ENCODE assay signal across 2 cellular contexts in genomic region chr10:1061930-1062769, GRCh38.
TF ChIP-seq lines count a peak whose summit lies in the region.

No MANE protein-coding gene starts in this region.

TF ChIP-seq in liver, 16 proteins besides CTCF, POLR2A, EP300 and RAD21:
- peak; percentile 8 for TF ChIP-seq NR2F2 (IDR thresholded peaks at IDR 0.05)
- no peak for TF ChIP-seq JUND (IDR thresholded peaks at IDR 0.05)

TF ChIP-seq in HepG2, 621 proteins besides CTCF, POLR2A, EP300 and RAD21:
- TF ChIP-seq KLF16 (CRISPR knock-in tag; IDR thresholded peaks at IDR 0.05): no peak
- no peak for TF ChIP-seq WIZ (CRISPR knock-in tag; IDR thresholded peaks at IDR 0.05)
- TF ChIP-seq EHMT2 (IDR thresholded peaks at IDR 0.05; ENCODE audit: borderline replicate concordance, low read depth, low read length): no peak
- TF ChIP-seq ZNF337 (CRISPR knock-in tag; IDR thresholded peaks at IDR 0.05; ENCODE audit: borderline replicate concordance, low read depth): no peak
- no peak for TF ChIP-seq MLX (CRISPR knock-in tag; IDR thresholded peaks at IDR 0.05)
- no peak for TF ChIP-seq PAF1 (CRISPR knock-in tag; IDR thresholded peaks at IDR 0.05)
- TF ChIP-seq ZSCAN20 (CRISPR knock-in tag; IDR thresholded peaks at IDR 0.05; ENCODE audit: borderline replicate concordance): no peak
- no peak for TF ChIP-seq HCFC1 (IDR thresholded peaks at IDR 0.05; ENCODE audit: low read depth, low read length)
- TF ChIP-seq NFRKB (IDR thresholded peaks at IDR 0.05): no peak
- TF ChIP-seq ZFP62 (CRISPR knock-in tag; IDR thresholded peaks at IDR 0.05): no peak
- no peak for TF ChIP-seq SSRP1 (CRISPR knock-in tag; IDR thresholded peaks at IDR 0.05)
- no peak for TF ChIP-seq ZFP91 (CRISPR knock-in tag; IDR thresholded peaks at IDR 0.05; ENCODE audit: borderline replicate concordance)
